1 cellular context compared by ENCODE assay signal in the genomic region with DNA sequence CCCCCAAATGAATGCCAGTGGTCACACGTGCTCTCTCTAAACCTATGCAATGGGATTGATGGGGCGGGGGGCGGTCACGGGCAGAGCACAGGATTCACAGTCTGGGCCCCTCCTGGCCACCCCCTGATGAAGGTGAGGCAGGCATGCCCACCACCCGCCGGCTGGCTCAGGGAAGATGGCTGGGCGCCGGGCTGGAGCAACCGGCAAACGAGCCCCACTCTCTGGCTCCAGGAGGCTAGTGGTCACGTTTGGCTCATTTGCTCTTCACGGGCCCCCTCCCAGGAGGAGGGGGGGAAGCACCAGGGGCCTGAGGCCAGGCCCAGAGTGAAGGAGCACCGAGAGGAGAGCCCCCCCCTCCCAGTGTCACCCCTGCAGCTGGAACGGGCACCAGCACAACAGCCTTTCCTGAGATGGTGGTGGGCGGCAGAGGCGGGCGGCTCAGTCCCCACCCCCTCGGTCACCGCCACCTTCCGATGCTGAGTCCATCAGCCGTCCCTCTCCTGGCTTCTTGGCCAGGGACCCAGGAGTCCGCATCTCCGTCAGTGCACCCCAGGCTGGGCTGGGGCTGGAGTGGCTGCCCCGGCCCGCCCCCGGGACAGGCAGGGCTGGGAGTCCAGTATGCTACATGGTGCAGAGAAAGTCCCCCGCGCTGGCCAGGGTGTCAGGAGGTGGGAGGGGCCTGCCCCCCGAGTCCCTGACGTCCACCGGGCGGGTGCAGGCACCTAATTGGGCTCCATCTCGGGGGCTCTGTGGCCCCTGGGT.
TF ChIP-seq lines count a peak whose summit lies in the region.

No MANE protein-coding gene starts in this region.

TF ChIP-seq in SK-N-SH, 30 proteins besides CTCF, POLR2A, EP300 and RAD21 (continued from another document):
- TF ChIP-seq RFX5 (IDR thresholded peaks at IDR 0.05; ENCODE audit: low read length) (no peak), USF1 (IDR thresholded peaks at IDR 0.05; ENCODE audit: borderline replicate concordance, low read depth) (no peak), TCF12 (IDR thresholded peaks at IDR 0.05) (no peak), FOXM1 (IDR thresholded peaks at IDR 0.05; ENCODE audit: low read depth) (no peak), JUND (IDR thresholded peaks at IDR 0.05) (no peak)
TF ChIP-seq in SK-N-SH: peak in this region for 0.
